In genomic region chr18:3450358-3451107, GRCh38 we compare ENCODE assay signal across 1 cellular context.
TF ChIP-seq lines count a peak whose summit lies in the region.

No MANE protein-coding gene starts in this region.

TF ChIP-seq in GM12878, 131 proteins besides CTCF, POLR2A, EP300 and RAD21 (continued from another document):
- TF ChIP-seq, protein P1, sequence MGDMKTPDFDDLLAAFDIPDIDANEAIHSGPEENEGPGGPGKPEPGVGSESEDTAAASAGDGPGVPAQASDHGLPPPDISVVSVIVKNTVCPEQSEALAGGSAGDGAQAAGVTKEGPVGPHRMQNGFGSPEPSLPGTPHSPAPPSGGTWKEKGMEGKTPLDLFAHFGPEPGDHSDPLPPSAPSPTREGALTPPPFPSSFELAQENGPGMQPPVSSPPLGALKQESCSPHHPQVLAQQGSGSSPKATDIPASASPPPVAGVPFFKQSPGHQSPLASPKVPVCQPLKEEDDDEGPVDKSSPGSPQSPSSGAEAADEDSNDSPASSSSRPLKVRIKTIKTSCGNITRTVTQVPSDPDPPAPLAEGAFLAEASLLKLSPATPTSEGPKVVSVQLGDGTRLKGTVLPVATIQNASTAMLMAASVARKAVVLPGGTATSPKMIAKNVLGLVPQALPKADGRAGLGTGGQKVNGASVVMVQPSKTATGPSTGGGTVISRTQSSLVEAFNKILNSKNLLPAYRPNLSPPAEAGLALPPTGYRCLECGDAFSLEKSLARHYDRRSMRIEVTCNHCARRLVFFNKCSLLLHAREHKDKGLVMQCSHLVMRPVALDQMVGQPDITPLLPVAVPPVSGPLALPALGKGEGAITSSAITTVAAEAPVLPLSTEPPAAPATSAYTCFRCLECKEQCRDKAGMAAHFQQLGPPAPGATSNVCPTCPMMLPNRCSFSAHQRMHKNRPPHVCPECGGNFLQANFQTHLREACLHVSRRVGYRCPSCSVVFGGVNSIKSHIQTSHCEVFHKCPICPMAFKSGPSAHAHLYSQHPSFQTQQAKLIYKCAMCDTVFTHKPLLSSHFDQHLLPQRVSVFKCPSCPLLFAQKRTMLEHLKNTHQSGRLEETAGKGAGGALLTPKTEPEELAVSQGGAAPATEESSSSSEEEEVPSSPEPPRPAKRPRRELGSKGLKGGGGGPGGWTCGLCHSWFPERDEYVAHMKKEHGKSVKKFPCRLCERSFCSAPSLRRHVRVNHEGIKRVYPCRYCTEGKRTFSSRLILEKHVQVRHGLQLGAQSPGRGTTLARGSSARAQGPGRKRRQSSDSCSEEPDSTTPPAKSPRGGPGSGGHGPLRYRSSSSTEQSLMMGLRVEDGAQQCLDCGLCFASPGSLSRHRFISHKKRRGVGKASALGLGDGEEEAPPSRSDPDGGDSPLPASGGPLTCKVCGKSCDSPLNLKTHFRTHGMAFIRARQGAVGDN (IDR thresholded peaks at IDR 0.05) = peak; percentile 86
- TF ChIP-seq RELB (IDR thresholded peaks at IDR 0.05; ENCODE audit: low read depth) (0 out of 2 replicates have a peak, but pooled peaks have one; percentile 9), ZSCAN29 (IDR thresholded peaks at IDR 0.05) (no peak), FOS (IDR thresholded peaks at IDR 0.05; ENCODE audit: borderline replicate concordance, extremely low read depth, insufficient read length) (no peak), CHD4 (IDR thresholded peaks at IDR 0.05) (no peak), RBBP5 (conservative IDR thresholded peaks at IDR 0.05) (no peak), BACH1 (IDR thresholded peaks at IDR 0.05; ENCODE audit: borderline replicate concordance) (0 out of 2 replicates have a peak, but pooled peaks have one; percentile 10), TCF7 (IDR thresholded peaks at IDR 0.05; ENCODE audit: borderline replicate concordance) (no peak), EED (IDR thresholded peaks at IDR 0.05; ENCODE audit: low read depth) (0 out of 2 replicates have a peak, but pooled peaks have one; percentile 19), HCFC1 (IDR thresholded peaks at IDR 0.05; ENCODE audit: low read length) (no peak), NRF1 (conservative IDR thresholded peaks at IDR 0.05; ENCODE audit: low read depth, low read length) (no peak), NKRF (conservative IDR thresholded peaks at IDR 0.05) (peak; percentile 53), NBN (IDR thresholded peaks at IDR 0.05) (peak; percentile 17; the same call in 1 of the 2 replicates)
- TF ChIP-seq, protein P2, sequence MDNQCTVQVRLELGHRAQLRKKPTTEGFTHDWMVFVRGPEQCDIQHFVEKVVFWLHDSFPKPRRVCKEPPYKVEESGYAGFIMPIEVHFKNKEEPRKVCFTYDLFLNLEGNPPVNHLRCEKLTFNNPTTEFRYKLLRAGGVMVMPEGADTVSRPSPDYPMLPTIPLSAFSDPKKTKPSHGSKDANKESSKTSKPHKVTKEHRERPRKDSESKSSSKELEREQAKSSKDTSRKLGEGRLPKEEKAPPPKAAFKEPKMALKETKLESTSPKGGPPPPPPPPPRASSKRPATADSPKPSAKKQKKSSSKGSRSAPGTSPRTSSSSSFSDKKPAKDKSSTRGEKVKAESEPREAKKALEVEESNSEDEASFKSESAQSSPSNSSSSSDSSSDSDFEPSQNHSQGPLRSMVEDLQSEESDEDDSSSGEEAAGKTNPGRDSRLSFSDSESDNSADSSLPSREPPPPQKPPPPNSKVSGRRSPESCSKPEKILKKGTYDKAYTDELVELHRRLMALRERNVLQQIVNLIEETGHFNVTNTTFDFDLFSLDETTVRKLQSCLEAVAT (IDR thresholded peaks at IDR 0.05) = peak; percentile 70
